Comparison of ENCODE assay signal across 6 cellular contexts in genomic region chr7:24469118-24469517, GRCh38.
"Had no signal": no experiment of that assay in that cellular context is flagged by ENCODE, and none has a peak within 500 bp of the region (broad histone marks: within the 10 kb centered on the region; RNA-seq: fewer than 3 reads in every experiment).

No MANE protein-coding gene starts in this region.

- FAIRE-seq: HTR-8/SVneo had no signal

- ATAC-seq: GM23338 had no signal

- H2AFZ ChIP-seq: GM23338 had no signal

- H3K27ac ChIP-seq: KMS-11 had no signal

- H3K4me2 ChIP-seq: GM23338, KMS-11 had no signal

- H3K9ac ChIP-seq: KMS-11 had no signal

- DNase-seq: H7, HCEC 1CT, KBM-7 had no signal

- H3K4me3 ChIP-seq: GM23338 had no signal
